Comparison of ENCODE assay signal across 8 cellular contexts in the genomic region with DNA sequence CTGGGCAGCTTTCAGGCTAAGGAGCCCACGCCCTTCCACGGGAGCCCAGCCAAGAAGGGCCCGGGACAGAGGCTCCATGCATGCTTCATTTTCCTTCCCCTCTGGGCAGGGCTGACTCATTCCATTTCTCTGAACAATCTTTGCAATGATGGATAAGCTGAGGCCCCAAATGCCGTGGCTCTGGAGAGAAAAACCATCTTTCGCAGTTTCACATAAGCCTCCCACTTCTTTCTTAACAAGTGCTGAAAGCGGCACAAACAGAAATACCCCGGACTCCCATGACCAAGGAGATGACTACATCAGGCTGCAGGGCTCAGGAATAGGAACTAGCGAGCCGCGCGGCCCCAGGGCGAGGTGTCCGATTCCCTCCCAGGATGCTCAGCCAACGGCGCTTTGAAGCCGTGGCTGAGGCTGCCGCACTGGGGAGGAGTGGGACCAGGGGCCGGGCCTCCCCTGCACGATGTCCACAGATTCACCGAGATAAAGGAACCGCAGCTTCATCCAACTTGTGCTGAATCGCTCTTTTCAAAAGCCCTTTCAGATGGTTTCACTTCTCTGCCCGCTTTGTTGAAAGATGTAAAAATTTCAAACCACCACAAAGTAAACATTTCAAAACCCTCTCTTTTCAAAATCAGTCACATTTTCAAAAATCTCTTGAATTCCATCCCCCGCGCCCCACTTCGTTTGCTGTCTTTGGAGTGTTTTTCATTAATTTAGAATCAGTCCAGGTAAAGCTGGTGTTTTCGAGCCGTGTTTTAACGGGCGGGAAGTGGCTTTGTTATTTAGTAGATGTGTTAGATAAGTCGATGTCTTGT.
A peak's percentile ranks its signal among the peaks of the same experiment; 100 is the strongest.
DNase-seq lines count a peak whose midpoint lies in the region; ATAC-seq lines count a peak whose summit lies in the region.

No MANE protein-coding gene starts in this region.

- H3K4me3 ChIP-seq in effector memory CD4-positive, alpha-beta T cell (ENCODE audit: insufficient read depth, low read depth, low read length, poor library complexity, severe bottlenecking): peak overlapping the region; percentile 57
- H3K4me3 ChIP-seq in muscle layer of duodenum (ENCODE audit: low read depth in 1 of 2, low read length in 2 of 2): peak overlapping the region; percentile 46 to 62
- H3K4me3 ChIP-seq in subcutaneous abdominal adipose tissue (ENCODE audit: low read depth in 1 of 5, low read length in 5 of 5): peak overlapping the region; percentile 13 to 60 (median 56)

- H3K9me3 ChIP-seq in effector memory CD4-positive, alpha-beta T cell (ENCODE audit: control insufficient read depth, low read length): no peaks in the 10 kb centered on the region
- H3K9me3 ChIP-seq in muscle layer of duodenum (ENCODE audit: control insufficient read depth in 1 of 2, low read length in 2 of 2) (no peaks in the 10 kb centered on the region), subcutaneous abdominal adipose tissue (ENCODE audit: control insufficient read depth in 5 of 5, low read length in 5 of 5) (no peaks in the 10 kb centered on the region)

- peaks cover 12% of the 10 kb centered on the region for H3K27me3 ChIP-seq in effector memory CD4-positive, alpha-beta T cell (replicated peaks; ENCODE audit: control insufficient read depth, insufficient read depth, low read length, poor library complexity, severe bottlenecking)
- H3K27me3 ChIP-seq in muscle layer of duodenum (ENCODE audit: low read depth, low read length): peaks cover 23% of the 10 kb centered on the region
- peaks cover 30 to 62% (median 44%) of the 10 kb centered on the region in 5 donors for H3K27me3 ChIP-seq in subcutaneous abdominal adipose tissue (ENCODE audit: control insufficient read depth in 5 of 5, insufficient read depth in 4 of 5, low read length in 5 of 5)

- H3K27ac ChIP-seq in effector memory CD4-positive, alpha-beta T cell (ENCODE audit: insufficient read depth, low read length, poor library complexity, severe bottlenecking): peak overlapping the region; percentile 34
- H3K27ac ChIP-seq in muscle layer of duodenum (ENCODE audit: low read length) (peak overlapping the region; percentile 37), subcutaneous abdominal adipose tissue (ENCODE audit: low read depth, low read length) (peak overlapping the region; percentile 30)

- DNase-seq in GM04503 (ENCODE audit: low read depth): peak; percentile 67
- peak; percentile 55 for DNase-seq in LHCN-M2 (ENCODE audit: low read depth)
- DNase-seq in T1000 (lab: John Stamatoyannopoulos, UW): peak; percentile 74
- DNase-seq in effector memory CD4-positive, alpha-beta T cell: peak; percentile 11 to 21 (median 12)
- DNase-seq in NCI-H345 treated with DMSO at 0.1 percent for 48 hours (lab: John Stamatoyannopoulos, UW; ENCODE audit: unreplicated experiment): no peak

- H3K9ac ChIP-seq in subcutaneous abdominal adipose tissue (ENCODE audit: low read length in 5 of 5): peak overlapping the region in 1 of 5 donors; percentile 20

- H3K4me1 ChIP-seq in effector memory CD4-positive, alpha-beta T cell (ENCODE audit: control insufficient read depth, insufficient read depth, low read length, poor library complexity, severe bottlenecking): peaks cover 23% of the 10 kb centered on the region
- H3K4me1 ChIP-seq in muscle layer of duodenum (ENCODE audit: control insufficient read depth in 1 of 2, insufficient read depth in 2 of 2, low read length in 2 of 2) (peaks cover 0 to 24% of the 10 kb centered on the region in 2 donors), subcutaneous abdominal adipose tissue (ENCODE audit: control insufficient read depth in 5 of 5, insufficient read depth in 5 of 5, low read length in 5 of 5) (peaks cover 4 to 34% (median 26%) of the 10 kb centered on the region in 5 donors)

- ATAC-seq in HG03097 (IDR thresholded peaks at IDR 0.05; ENCODE audit: low FRiP score, unreplicated experiment): no peak

- H3K36me3 ChIP-seq in effector memory CD4-positive, alpha-beta T cell (ENCODE audit: control insufficient read depth, insufficient read depth, low read length): no peaks in the 10 kb centered on the region
- no peaks in the 10 kb centered on the region for H3K36me3 ChIP-seq in muscle layer of duodenum (ENCODE audit: control insufficient read depth in 1 of 2, insufficient read depth in 2 of 2, low read length in 2 of 2)
- H3K36me3 ChIP-seq in subcutaneous abdominal adipose tissue (ENCODE audit: control insufficient read depth in 5 of 5, insufficient read depth in 5 of 5, low read length in 5 of 5): no peaks in the 10 kb centered on the region
